In genomic region chr6:7155871-7156579, GRCh38 we compare ENCODE assay signal across 1 cellular context.
TF ChIP-seq lines count a peak whose summit lies in the region.

No MANE protein-coding gene starts in this region.

TF ChIP-seq in K562, 482 proteins besides CTCF, POLR2A, EP300 and RAD21 (continued from another document):
- TF ChIP-seq RERE (CRISPR knock-in tag; IDR thresholded peaks at IDR 0.05; ENCODE audit: borderline replicate concordance), result no peak
